In the genomic region with DNA sequence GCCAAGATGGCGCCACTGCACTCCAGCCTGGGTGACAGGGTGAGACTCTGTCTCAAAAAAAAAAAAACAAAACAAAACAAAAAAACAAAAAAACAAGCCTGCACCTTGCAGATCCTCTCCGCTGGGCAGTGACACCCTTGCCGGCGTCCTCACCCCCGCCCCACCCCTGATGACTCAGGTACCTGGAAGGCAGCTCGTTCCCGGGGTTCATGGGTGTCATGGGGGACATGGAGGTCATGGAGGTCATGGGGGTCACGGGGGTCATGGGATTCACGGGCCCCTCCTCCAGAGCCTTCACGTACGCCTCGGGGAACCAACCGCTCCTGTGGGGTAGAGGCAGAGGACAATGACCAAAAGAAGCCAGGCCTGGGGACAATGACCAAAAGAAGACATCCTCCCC, we compare ENCODE assay signal across 25 cellular contexts. TPM values are rescaled to one million over a fixed set of nuclear protein-coding genes. Genes with fewer than 3 reads are reported as not detected.
"Had no signal": no experiment of that assay in that cellular context is flagged by ENCODE, and none has a peak within 500 bp of the region (broad histone marks: within the 10 kb centered on the region; RNA-seq: fewer than 3 reads in every experiment).

No MANE protein-coding gene starts in this region.

- H3K27ac Mint-ChIP-seq: endodermal cell; nephron; stimulated activated effector memory CD8-positive, alpha-beta T cell treated with anti-CD3 and anti-CD28 coated beads, Interleukin-12 subunit alpha, Interleukin-12 subunit beta, amount 100 ng/mL, for 72 hours had no signal

- H3K4me2 ChIP-seq: smooth muscle cell had no signal

- H3K36me3 ChIP-seq: right atrium auricular region, thyroid gland had no signal

- ATAC-seq: stimulated activated effector memory CD8-positive, alpha-beta T cell treated with anti-CD3 and anti-CD28 coated beads, Interleukin-12 subunit alpha, Interleukin-12 subunit beta, amount 100 ng/mL, for 72 hours; stimulated activated naive CD8-positive, alpha-beta T cell treated with anti-CD3 and anti-CD28 coated beads, Interleukin-15, Interleukin-2, amounts not matched to agents 100 U/mL and 50 U/mL, for 24 hours had no signal

- H3K4me1 Mint-ChIP-seq: nephron had no signal

- H3K9me3 ChIP-seq: right atrium auricular region, suprapubic skin, thyroid gland had no signal

- H3K4me3 Mint-ChIP-seq: endodermal cell; nephron; stimulated activated effector memory CD8-positive, alpha-beta T cell treated with anti-CD3 and anti-CD28 coated beads, Interleukin-12 subunit alpha, Interleukin-12 subunit beta, amount 100 ng/mL, for 72 hours; type B pancreatic cell had no signal

- H3K27me3 Mint-ChIP-seq: type B pancreatic cell had no signal

- FAIRE-seq: endothelial cell of umbilical vein had no signal

- H3K27ac ChIP-seq: coronary artery, right atrium auricular region, suprapubic skin, thyroid gland had no signal

- DNase-seq: effector CD4-positive, alpha-beta T cell; endodermal cell; erythroblast; foreskin melanocyte; head of caudate nucleus; hippocampal formation; kidney glomerular epithelial cell; mammary epithelial cell; stimulated activated CD4-positive, alpha-beta T cell treated with anti-CD3 and anti-CD28 coated beads, Interleukin-4, amount 100 ng/mL, for 1 hour; stimulated activated CD8-positive, alpha-beta memory T cell treated with anti-CD3 and anti-CD28 coated beads, Interleukin-4, amount 100 ng/mL, for 48 hours; stimulated activated naive CD8-positive, alpha-beta T cell treated with anti-CD3 and anti-CD28 coated beads, Interleukin-15, Interleukin-2, amounts not matched to agents 100 U/mL and 50 U/mL, for 24 hours; thyroid gland had no signal

- H3K9me3 Mint-ChIP-seq: endodermal cell; nephron; stimulated activated effector memory CD8-positive, alpha-beta T cell treated with anti-CD3 and anti-CD28 coated beads, Interleukin-12 subunit alpha, Interleukin-12 subunit beta, amount 100 ng/mL, for 72 hours; type B pancreatic cell had no signal

- H3K36me3 Mint-ChIP-seq: stimulated activated effector memory CD8-positive, alpha-beta T cell treated with anti-CD3 and anti-CD28 coated beads, Interleukin-12 subunit alpha, Interleukin-12 subunit beta, amount 100 ng/mL, for 72 hours; type B pancreatic cell had no signal

- H3K27me3 ChIP-seq: right atrium auricular region had no signal

- H3K4me3 ChIP-seq: coronary artery, right atrium auricular region, smooth muscle cell, suprapubic skin, thyroid gland had no signal

RNA-seq across cellular contexts. Expression of a gene that starts 3.0 kb away (rescaled TPM):
- total RNA-seq: endothelial cell of umbilical vein, liver, mammary epithelial cell, mesenteric fat pad, osteocyte, smooth muscle cell, suprapubic skin had no signal
- polyA plus RNA-seq: mammary epithelial cell had no signal

RNA-seq across cellular contexts. Expression of a gene that starts 23.5 kb away (rescaled TPM):
- total RNA-seq: cerebellum, dermis microvascular lymphatic vessel endothelial cell had no signal
